In genomic region chr4:60683357-60683756, GRCh38 we compare ENCODE assay signal across 18 cellular contexts.
A peak's percentile ranks its signal among the peaks of the same experiment; 100 is the strongest.
DNase-seq lines count a peak whose midpoint lies in the region; ATAC-seq and TF ChIP-seq lines count a peak whose summit lies in the region.
"Had no signal": no experiment of that assay in that cellular context is flagged by ENCODE, and none has a peak within 500 bp of the region (broad histone marks: within the 10 kb centered on the region; RNA-seq: fewer than 3 reads in every experiment).

No MANE protein-coding gene starts in this region.

- H2BK5ac ChIP-seq in IMR-90 (ENCODE audit: low read depth, low read length, poor library complexity, severe bottlenecking): peak overlapping the region; percentile 95

- H3K9me1 ChIP-seq in IMR-90 (ENCODE audit: insufficient read depth, low read length): no peaks in the 10 kb centered on the region

- intact Hi-C loops in IMR-90 (cut with micrococcal nuclease): no loop called here
- intact Hi-C loops in mammary epithelial cell (cut with micrococcal nuclease): no loop called here
- intact Hi-C loops in activated T-helper 2 cell treated with anti-CD3 and anti-CD28 coated beads, Interferon-gamma antibody, Interleukin-2, Interleukin-4, amounts not matched to agents 10 μg/mL and 5 μg/mL and 100 μg/mL, durations not matched to agents 14 hours and 24 hours and 36 hours (cut with micrococcal nuclease): no loop called here

- peaks cover 21% of the 10 kb centered on the region for H3K9me3 Mint-ChIP-seq in activated T-helper 2 cell treated with anti-CD3 and anti-CD28 coated beads, Interferon-gamma antibody, Interleukin-2, Interleukin-4, amounts not matched to agents 10 μg/mL and 5 μg/mL and 100 μg/mL, durations not matched to agents 14 hours and 24 hours and 36 hours

- peak overlapping the region; percentile 94 for H2BK20ac ChIP-seq in IMR-90 (ENCODE audit: low read depth, low read length)

- peak overlapping the region; percentile 45 to 97 for H4K8ac ChIP-seq in IMR-90 (ENCODE audit: low read depth in 2 of 2, low read length in 2 of 2)

- peak overlapping the region; percentile 92 for H3K27ac ChIP-seq in IMR-90 (ENCODE audit: insufficient read depth, low read length)
- no peak overlapping the region for H3K27ac ChIP-seq in mammary epithelial cell (ENCODE audit: insufficient read depth, low read depth, low read length)
- H3K27ac ChIP-seq: heart right ventricle, left ventricle myocardium inferior, thyroid gland, VCaP had no signal

- H3K4ac ChIP-seq in IMR-90 (ENCODE audit: low read depth, low read length): peak overlapping the region; percentile 92

- H3K36me3 ChIP-seq in IMR-90 (ENCODE audit: control insufficient read depth, insufficient read depth, low read length) (no peaks in the 10 kb centered on the region), mammary epithelial cell (ENCODE audit: insufficient read depth, low read length) (no peaks in the 10 kb centered on the region), kidney epithelial cell (ENCODE audit: control insufficient read depth, insufficient read depth, low read length) (no peaks in the 10 kb centered on the region)
- H3K36me3 ChIP-seq: heart right ventricle, left ventricle myocardium inferior, thyroid gland had no signal

- peak overlapping the region; percentile 62 for H3K9ac ChIP-seq in IMR-90 (ENCODE audit: low read depth, low read length)
- H3K9ac ChIP-seq in mammary epithelial cell (ENCODE audit: insufficient read depth, low read length): no peak overlapping the region

- H3K9me3 ChIP-seq in IMR-90 (ENCODE audit: control insufficient read depth, insufficient read depth, low read length) (0 out of 2 replicates have a peak, but pooled peaks cover 2% of the 10 kb centered on the region), mammary epithelial cell (replicated peaks; ENCODE audit: insufficient read depth, low read length) (no peaks in the 10 kb centered on the region)
- H3K9me3 ChIP-seq: left ventricle myocardium inferior, thyroid gland had no signal

- DNase-seq in AG08396 (ENCODE audit: low spot score) (peak; percentile 51), IMR-90 (peak; percentile 94), mammary epithelial cell (peak; percentile 69), kidney epithelial cell (ENCODE audit: low read depth) (peak; percentile 9), NCI-H1048 (lab: John Stamatoyannopoulos, UW) (no peak), hippocampal formation (lab: John Stamatoyannopoulos, UW) (no peak)
- no peak for DNase-seq in activated T-helper 2 cell treated with anti-CD3 and anti-CD28 coated beads, Interferon-gamma antibody, Interleukin-2, Interleukin-4, amounts not matched to agents 10 μg/mL and 5 μg/mL and 100 μg/mL, durations not matched to agents 14 hours and 24 hours and 36 hours (ENCODE audit: low spot score)
- DNase-seq: activated CD8-positive, alpha-beta memory T cell treated with anti-CD3 and anti-CD28 coated beads, Interleukin-2, amount 10 ng/mL, durations not matched to agents 7 days and 5 days; activated naive CD4-positive, alpha-beta T cell treated with anti-CD3 and anti-CD28 coated beads, Interleukin-2, amount 50 U/mL, for 16 hours; DMS53; GOT3; heart right ventricle; left ventricle myocardium inferior; naive thymus-derived CD8-positive, alpha-beta T cell; SIG-M5; thyroid gland had no signal

- H2AK5ac ChIP-seq in IMR-90 (ENCODE audit: low read depth, low read length): peak overlapping the region; percentile 80

- H2BK15ac ChIP-seq in IMR-90 (ENCODE audit: low read depth, low read length): peak overlapping the region; percentile 73; the same call in 2 of the 3 replicates

- dilution Hi-C loops in IMR-90 (cut with HindIII; ENCODE audit: low sequenced_read_pairs, unreplicated experiment): no loop called here
- dilution Hi-C loops in mammary epithelial cell (cut with HindIII; ENCODE audit: low sequenced_read_pairs): no loop called here

- H2AK9ac ChIP-seq in IMR-90 (replicated peaks; ENCODE audit: low read depth, low read length, poor library complexity): peak overlapping the region; percentile 66

- H3K79me1 ChIP-seq in IMR-90 (ENCODE audit: low read depth in 1 of 2, low read length in 2 of 2): no peaks in the 10 kb centered on the region

- H2BK120ac ChIP-seq in IMR-90 (ENCODE audit: low read depth, low read length): peak overlapping the region; percentile 94

- H3K23ac ChIP-seq in IMR-90 (ENCODE audit: low read depth, low read length): peak overlapping the region; percentile 95

- peak; percentile 55 for TF ChIP-seq POLR2A in IMR-90 (IDR thresholded peaks at IDR 0.05; ENCODE audit: low read depth, low read length)

- H3K27me3 Mint-ChIP-seq in activated T-helper 2 cell treated with anti-CD3 and anti-CD28 coated beads, Interferon-gamma antibody, Interleukin-2, Interleukin-4, amounts not matched to agents 10 μg/mL and 5 μg/mL and 100 μg/mL, durations not matched to agents 14 hours and 24 hours and 36 hours (ENCODE audit: low read depth): no peaks in the 10 kb centered on the region
- H3K27me3 Mint-ChIP-seq: activated CD8-positive, alpha-beta memory T cell treated with anti-CD3 and anti-CD28 coated beads, Interleukin-2, amount 10 ng/mL, durations not matched to agents 7 days and 5 days; naive thymus-derived CD8-positive, alpha-beta T cell had no signal

- H4K91ac ChIP-seq in IMR-90 (ENCODE audit: insufficient read depth, low read depth, low read length): peak overlapping the region; percentile 91

- no peaks in the 10 kb centered on the region for H3K79me2 ChIP-seq in mammary epithelial cell (ENCODE audit: insufficient read depth, low read length)

- H3K27me3 ChIP-seq in IMR-90 (ENCODE audit: control insufficient read depth, insufficient read depth, low read length) (no peaks in the 10 kb centered on the region), mammary epithelial cell (ENCODE audit: insufficient read depth, low read length) (no peaks in the 10 kb centered on the region), kidney epithelial cell (ENCODE audit: control insufficient read depth, insufficient read depth, low read length) (no peaks in the 10 kb centered on the region)
- H3K27me3 ChIP-seq: heart right ventricle, thyroid gland had no signal

- H4K5ac ChIP-seq in IMR-90 (ENCODE audit: low read depth, low read length): peak overlapping the region; percentile 72

- H3K36me3 Mint-ChIP-seq in activated T-helper 2 cell treated with anti-CD3 and anti-CD28 coated beads, Interferon-gamma antibody, Interleukin-2, Interleukin-4, amounts not matched to agents 10 μg/mL and 5 μg/mL and 100 μg/mL, durations not matched to agents 14 hours and 24 hours and 36 hours (ENCODE audit: low read depth): no peaks in the 10 kb centered on the region
- H3K36me3 Mint-ChIP-seq: activated CD8-positive, alpha-beta memory T cell treated with anti-CD3 and anti-CD28 coated beads, Interleukin-2, amount 10 ng/mL, durations not matched to agents 7 days and 5 days had no signal

- H3K4me2 ChIP-seq in IMR-90 (ENCODE audit: low read depth, low read length) (peak overlapping the region; percentile 77), mammary epithelial cell (ENCODE audit: insufficient read depth, low read depth, low read length) (no peak overlapping the region)

- H3K4me1 ChIP-seq in IMR-90 (ENCODE audit: control insufficient read depth, insufficient read depth, low read length) (no peaks in the 10 kb centered on the region; the same call in none of the 2 replicates), mammary epithelial cell (ENCODE audit: insufficient read depth, low read length) (no peaks in the 10 kb centered on the region)
- H3K4me1 ChIP-seq: heart right ventricle, left ventricle myocardium inferior, thyroid gland had no signal

- POLR2A ChIA-PET in IMR-90 (lab: Charles Lee; ENCODE audit: unreplicated experiment): interaction anchor here (0.6 kb wide), 1 partner anchor 18 kb away, joined by 3 read pairs; no protein-coding TSS in a partner anchor

- H3K18ac ChIP-seq in IMR-90 (ENCODE audit: low read depth, low read length): peak overlapping the region; percentile 83

- TF ChIP-seq CTCF in IMR-90 (conservative IDR thresholded peaks at IDR 0.05; ENCODE audit: low read depth, low read length) (no peak), mammary epithelial cell (conservative IDR thresholded peaks at IDR 0.05 in 1 of 2, IDR thresholded peaks at IDR 0.05 in 1 of 2; ENCODE audit: extremely low read depth in 1 of 2, insufficient read depth in 1 of 2, low read depth in 1 of 2, low read length in 2 of 2) (no peak), kidney epithelial cell (IDR thresholded peaks at IDR 0.05; ENCODE audit: insufficient read depth, low read length, poor library complexity, severe bottlenecking) (no peak)

- H3K4me3 Mint-ChIP-seq in activated T-helper 2 cell treated with anti-CD3 and anti-CD28 coated beads, Interferon-gamma antibody, Interleukin-2, Interleukin-4, amounts not matched to agents 10 μg/mL and 5 μg/mL and 100 μg/mL, durations not matched to agents 14 hours and 24 hours and 36 hours (ENCODE audit: low read depth): no peak overlapping the region
- H3K4me3 Mint-ChIP-seq: activated CD8-positive, alpha-beta memory T cell treated with anti-CD3 and anti-CD28 coated beads, Interleukin-2, amount 10 ng/mL, durations not matched to agents 7 days and 5 days; naive thymus-derived CD8-positive, alpha-beta T cell had no signal

- H4K20me1 ChIP-seq in IMR-90 (ENCODE audit: insufficient read depth, low read length) (no peaks in the 10 kb centered on the region), mammary epithelial cell (ENCODE audit: insufficient read depth, low read length) (no peaks in the 10 kb centered on the region)

- ATAC-seq in IMR-90 (ENCODE audit: low read depth) (peak; percentile 92), GM21447 (IDR thresholded peaks at IDR 0.05; ENCODE audit: unreplicated experiment) (no peak)
- ATAC-seq: activated CD8-positive, alpha-beta memory T cell treated with anti-CD3 and anti-CD28 coated beads, Interleukin-2, amount 10 ng/mL, durations not matched to agents 7 days and 5 days; heart right ventricle; naive thymus-derived CD8-positive, alpha-beta T cell had no signal

- H3K27ac Mint-ChIP-seq in activated T-helper 2 cell treated with anti-CD3 and anti-CD28 coated beads, Interferon-gamma antibody, Interleukin-2, Interleukin-4, amounts not matched to agents 10 μg/mL and 5 μg/mL and 100 μg/mL, durations not matched to agents 14 hours and 24 hours and 36 hours: no peak overlapping the region
- H3K27ac Mint-ChIP-seq: activated CD8-positive, alpha-beta memory T cell treated with anti-CD3 and anti-CD28 coated beads, Interleukin-2, amount 10 ng/mL, durations not matched to agents 7 days and 5 days; naive thymus-derived CD8-positive, alpha-beta T cell had no signal

- H3K4me3 ChIP-seq in IMR-90 (ENCODE audit: insufficient read depth, low read depth, low read length) (peak overlapping the region; percentile 25), mammary epithelial cell (replicated peaks in 1 of 3; ENCODE audit: insufficient read depth in 1 of 3, low read depth in 2 of 3, low read length in 3 of 3) (no peak overlapping the region), kidney epithelial cell (ENCODE audit: low read depth, low read length) (no peak overlapping the region)
- H3K4me3 ChIP-seq: heart right ventricle, left ventricle myocardium inferior, thyroid gland had no signal

- CTCF ChIA-PET in IMR-90 (lab: Yijun Ruan, JAX): interaction anchor here (0.6 kb wide), 1 partner anchor 1727 kb away, joined by 3 read pairs; no protein-coding TSS in a partner anchor
- CTCF ChIA-PET in mammary epithelial cell (lab: Charles Lee; ENCODE audit: low non-redundant PET): no interaction called here

- BruUV-seq in IMR-90 (replicated peaks; lab: Mats Ljungman, UMichigan) (no TSS peak), mammary epithelial cell (replicated peaks; lab: Mats Ljungman, UMichigan) (no TSS peak)

- peak overlapping the region; percentile 97 for H3K14ac ChIP-seq in IMR-90 (replicated peaks; ENCODE audit: low read depth, low read length)

- TF ChIP-seq RAD21 in IMR-90 (IDR thresholded peaks at IDR 0.05; ENCODE audit: low read length): peak; percentile 10; the same call in 1 of the 2 replicates

- no CpG with 5 or more reads among the region's 1 CpG for WGBS in IMR-90 (ENCODE audit: extremely low coverage in 2 of 2, insufficient read length in 1 of 2), 2 experiments
- 83% methylated on average over 1 of the region's 1 CpG for WGBS in mammary epithelial cell (ENCODE audit: low coverage, missing lambda C conversion rate)

- no peaks in the 10 kb centered on the region for H3K4me1 Mint-ChIP-seq in activated T-helper 2 cell treated with anti-CD3 and anti-CD28 coated beads, Interferon-gamma antibody, Interleukin-2, Interleukin-4, amounts not matched to agents 10 μg/mL and 5 μg/mL and 100 μg/mL, durations not matched to agents 14 hours and 24 hours and 36 hours (ENCODE audit: low read depth)
- H3K4me1 Mint-ChIP-seq: activated CD8-positive, alpha-beta memory T cell treated with anti-CD3 and anti-CD28 coated beads, Interleukin-2, amount 10 ng/mL, durations not matched to agents 7 days and 5 days; naive thymus-derived CD8-positive, alpha-beta T cell had no signal

- H2AFZ ChIP-seq in IMR-90 (replicated peaks; ENCODE audit: low read length, poor library complexity) (peak overlapping the region; percentile 72), mammary epithelial cell (ENCODE audit: low read depth, low read length) (peak overlapping the region; percentile 5)

- in situ Hi-C loops in IMR-90 (cut with MboI; ENCODE audit: low sequenced_read_pairs): no loop called here
- in situ Hi-C loops in mammary epithelial cell (cut with MboI; ENCODE audit: low sequenced_read_pairs in 2 of 2): no loop called here

- H3K56ac ChIP-seq in IMR-90 (ENCODE audit: extremely low read depth, insufficient read depth, low read length): peak overlapping the region; percentile 98

Comparison
In these comparisons a context has a peak if more than half of its experiments do, and no peak if none do; other contexts are left out.
1. DNase-seq: peak in AG08396 (single experiment), IMR-90 (single experiment), mammary epithelial cell (single experiment) and kidney epithelial cell (single experiment); none in NCI-H1048 (single experiment), hippocampal formation (0 of 2) and activated T-helper 2 cell treated with anti-CD3 and anti-CD28 coated beads, Interferon-gamma antibody, Interleukin-2, Interleukin-4, amounts not matched to agents 10 μg/mL and 5 μg/mL and 100 μg/mL, durations not matched to agents 14 hours and 24 hours and 36 hours (single experiment).